1 cellular context compared by ENCODE assay signal in the genomic region with DNA sequence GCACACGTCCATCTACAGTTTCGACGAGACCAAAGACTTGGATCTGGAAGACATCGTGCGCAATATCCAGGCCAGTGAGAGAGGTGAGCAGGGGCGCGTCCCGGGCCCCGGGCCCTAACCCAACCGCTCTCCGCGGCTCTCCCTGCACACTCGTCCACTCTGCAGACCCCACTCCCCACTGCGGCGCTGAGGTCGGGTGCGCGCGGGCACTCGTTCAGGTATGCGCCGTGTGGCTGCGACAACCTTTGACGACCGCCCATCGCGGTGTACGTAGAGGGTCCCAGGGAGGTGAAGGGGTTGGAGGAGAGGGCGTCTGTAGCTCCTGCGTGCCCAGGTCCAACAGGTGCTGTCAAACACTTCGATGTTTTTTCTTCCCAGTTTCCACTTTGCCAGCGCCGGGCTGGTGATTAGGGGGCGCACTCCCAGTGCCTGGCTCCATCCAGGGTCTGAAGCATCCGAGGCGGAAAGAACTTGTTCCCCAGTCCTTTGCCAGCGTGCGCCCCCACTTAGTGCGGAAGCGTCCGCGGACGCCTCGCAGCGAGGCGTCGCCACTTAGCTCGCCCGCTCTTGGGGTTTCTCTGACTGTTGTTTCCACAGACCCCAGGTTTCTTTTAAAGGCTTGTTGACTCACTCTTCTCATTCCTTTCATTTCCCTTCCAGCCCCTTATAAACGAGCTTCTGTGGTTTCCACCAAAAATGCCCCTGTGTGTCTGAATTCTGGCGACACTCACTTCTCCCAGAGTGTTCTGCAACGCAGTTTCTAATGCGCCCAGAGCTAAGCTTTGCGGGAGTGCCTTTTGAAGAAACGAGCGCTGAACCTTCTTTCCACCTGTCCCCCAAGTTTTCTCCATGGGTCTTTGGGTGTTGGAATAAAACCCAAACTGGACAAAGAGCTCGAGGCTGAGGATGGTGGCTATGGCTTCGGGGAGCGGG.
TF ChIP-seq lines count a peak whose summit lies in the region.

No MANE protein-coding gene starts in this region.

TF ChIP-seq in A549, 52 proteins besides CTCF, POLR2A, EP300 and RAD21 (continued from another document):
- TF ChIP-seq MAFK (IDR thresholded peaks at IDR 0.05; ENCODE audit: partially characterized antibody) (no peak), RCOR1 (IDR thresholded peaks at IDR 0.05; ENCODE audit: low read depth, low read length) (no peak), HDAC2 (IDR thresholded peaks at IDR 0.05) (no peak), CBX2 (IDR thresholded peaks at IDR 0.05; ENCODE audit: borderline replicate concordance, low read depth) (no peak), CHD2 (IDR thresholded peaks at IDR 0.05; ENCODE audit: low read length, partially characterized antibody) (no peak), NR3C1 (IDR thresholded peaks at IDR 0.05) (no peak)
